In the genomic region with DNA sequence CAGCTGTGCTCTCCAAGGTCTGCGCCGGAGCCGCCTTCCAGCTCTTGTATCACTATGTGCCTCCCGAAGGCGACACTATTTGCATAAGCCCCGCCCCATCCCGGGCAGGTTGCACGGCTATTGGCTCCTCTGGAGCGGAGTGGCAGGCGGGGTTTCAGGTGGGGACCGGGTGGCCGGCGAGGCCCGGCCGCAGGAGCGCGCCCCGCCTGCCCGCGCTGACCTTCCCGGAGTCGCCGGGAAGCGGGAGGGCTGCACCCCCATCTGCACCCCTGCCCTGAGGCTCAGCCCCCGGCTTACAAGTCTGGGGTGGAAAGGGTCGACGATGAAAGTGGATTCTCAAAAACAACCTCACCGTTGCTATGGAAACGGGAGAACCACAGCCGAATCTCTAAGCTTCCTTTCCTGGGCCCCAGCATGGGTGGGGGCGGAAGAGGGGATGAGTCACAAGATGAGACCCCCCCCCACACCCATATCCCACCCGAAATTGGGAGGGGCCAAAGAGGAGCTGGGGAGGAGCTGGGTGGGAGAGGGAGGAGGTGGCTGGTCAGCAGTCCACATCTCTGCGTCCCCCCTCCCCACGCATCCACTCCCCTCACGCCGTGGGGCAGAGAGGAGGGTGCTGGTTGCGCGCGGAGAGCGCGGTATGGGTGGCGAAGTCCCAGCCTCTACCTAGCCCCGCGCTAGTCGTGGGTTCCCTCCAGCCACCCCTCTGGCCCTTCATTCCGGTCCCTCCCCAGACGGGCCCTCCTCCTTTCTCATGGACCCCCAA, we compare ENCODE assay signal across 8 cellular contexts. TPM values are rescaled to one million over a fixed set of nuclear protein-coding genes. Genes with fewer than 3 reads are reported as not detected.
DNase-seq lines count a peak whose midpoint lies in the region; ATAC-seq and TF ChIP-seq lines count a peak whose summit lies in the region.

A gene (minus strand): TSS at position 51 of the 769 bp plus-strand sequence. CDS start 6,830 bp downstream, outside the sequence.

- no peak for TF ChIP-seq CTCF in kidney epithelial cell (IDR thresholded peaks at IDR 0.05; ENCODE audit: insufficient read depth, low read length, poor library complexity, severe bottlenecking)

- DNase-seq in NCI-H2196 (lab: John Stamatoyannopoulos, UW; ENCODE audit: unreplicated experiment) = peak; percentile 95
- DNase-seq in activated CD4-positive, alpha-beta T cell treated with anti-CD3 and anti-CD28 coated beads for 24 hours (ENCODE audit: low read depth in 2 of 2) = peak; percentile 66 to 84
- peak; percentile 94 to 96 for DNase-seq in cerebellar nuclear complex (lab: John Stamatoyannopoulos, UW)
- peak; percentile 50 for DNase-seq in kidney epithelial cell (ENCODE audit: low read depth)
- DNase-seq in stimulated activated CD4-positive, alpha-beta T cell treated with anti-CD3 and anti-CD28 coated beads, Interleukin-15, amount 100 ng/mL, for 24 hours = peak; percentile 94
- DNase-seq in GF-D8 (lab: John Stamatoyannopoulos, UW) = no peak

- H3K27me3 ChIP-seq in kidney epithelial cell (ENCODE audit: control insufficient read depth, insufficient read depth, low read length) = peaks cover 55% of the 10 kb centered on the region

- H3K4me3 ChIP-seq in kidney epithelial cell (ENCODE audit: low read depth, low read length) = peak within 1 kb of the TSS; percentile 10

- H3K36me3 ChIP-seq in kidney epithelial cell (ENCODE audit: control insufficient read depth, insufficient read depth, low read length) = no peaks in the 10 kb centered on the region

- ATAC-seq in GM18499 (IDR thresholded peaks at IDR 0.05; ENCODE audit: insufficient read depth, unreplicated experiment) = peak; percentile 61
- ATAC-seq in HG03103 (IDR thresholded peaks at IDR 0.05; ENCODE audit: low read depth, unreplicated experiment) = peak; percentile 67

RNA-seq across cellular contexts. Expression of the gene that starts here (rescaled TPM):
- total RNA-seq in kidney epithelial cell = 0.27 and 0.84 TPM in 2 replicates

Comparison
In these comparisons a context has a peak if more than half of its experiments do, and no peak if none do; other contexts are left out.
1. Peak in DNase-seq and H3K4me3 ChIP-seq in kidney epithelial cell; RNA of the gene not detected or under 1 TPM.